In genomic region chr9:32426278-32426939, GRCh38 we compare ENCODE assay signal across 9 cellular contexts. TPM values are rescaled to one million over a fixed set of nuclear protein-coding genes. Genes with fewer than 3 reads are reported as not detected.
DNase-seq lines count a peak whose midpoint lies in the region; ATAC-seq, FAIRE-seq and TF ChIP-seq lines count a peak whose summit lies in the region.
"Had no signal": no experiment of that assay in that cellular context is flagged by ENCODE, and none has a peak within 500 bp of the region (broad histone marks: within the 10 kb centered on the region; RNA-seq: fewer than 3 reads in every experiment).

No MANE protein-coding gene starts in this region.

- H3K36me3 ChIP-seq in endodermal cell (ENCODE audit: control insufficient read depth, insufficient read depth, low read length) (peaks cover 52% of the 10 kb centered on the region), pancreas (peaks cover 0 to 35% (median 0%) of the 10 kb centered on the region in 3 donors)

- peak overlapping the region; percentile 64 for H3K27ac Mint-ChIP-seq in endodermal cell

- H3K9ac ChIP-seq in endodermal cell (ENCODE audit: extremely low read depth, low read length, poor library complexity, severe bottlenecking): no peak overlapping the region

- TF ChIP-seq CTCF in endodermal cell (conservative IDR thresholded peaks at IDR 0.05): no peak
- TF ChIP-seq CTCF in pancreas (IDR thresholded peaks at IDR 0.05): no peak

- no peak overlapping the region for H3K4me3 Mint-ChIP-seq in endodermal cell

- DNase-seq in Jurkat, Clone E6-1 (ENCODE audit: low read depth, low spot score): peak; percentile 25
- DNase-seq in endodermal cell (no peak), pancreas (peak in 4 of 6 donors; percentile 57 to 85 (median 69)), DMS 273 (lab: John Stamatoyannopoulos, UW; ENCODE audit: unreplicated experiment) (no peak)
- DNase-seq in activated CD4-positive, alpha-beta T cell treated with anti-CD3 and anti-CD28 coated beads, Interleukin-2, amount 50 U/mL, for 48 hours: no peak

- no peak overlapping the region for H3K4me3 ChIP-seq in Jurkat, Clone E6-1 (ENCODE audit: low read length)
- H3K4me3 ChIP-seq in endodermal cell (ENCODE audit: low read length) (no peak overlapping the region), pancreas (no peak overlapping the region)

- H3K27me3 ChIP-seq in endodermal cell (ENCODE audit: control insufficient read depth, insufficient read depth, low read length, poor library complexity, severe bottlenecking) (no peaks in the 10 kb centered on the region), pancreas (no peaks in the 10 kb centered on the region)

- H3K9me3 ChIP-seq in endodermal cell (ENCODE audit: control insufficient read depth, low read length) (no peaks in the 10 kb centered on the region), pancreas (no peaks in the 10 kb centered on the region)

- intact Hi-C loops in pancreas (cut with DNase I): loop anchor here in 1 of 3 donors (5.0 kb wide), 1 partner anchor 34 kb away; no protein-coding TSS in a partner anchor

- ATAC-seq in GM18909 (IDR thresholded peaks at IDR 0.05; ENCODE audit: poor library complexity, unreplicated experiment) (peak; percentile 80), pancreas (peak; percentile 90 to 94 (median 92)), HG02884 (IDR thresholded peaks at IDR 0.05; ENCODE audit: unreplicated experiment) (no peak), GM18505 (IDR thresholded peaks at IDR 0.05; ENCODE audit: unreplicated experiment) (no peak)
- ATAC-seq: SK-N-SH treated with all-trans-retinoic acid at 6 μM for 48 hours had no signal

- no peaks in the 10 kb centered on the region for H3K27me3 Mint-ChIP-seq in endodermal cell (ENCODE audit: insufficient read depth)

- no peaks in the 10 kb centered on the region for H3K9me3 Mint-ChIP-seq in endodermal cell

- H3K4me1 ChIP-seq in endodermal cell (ENCODE audit: control insufficient read depth, insufficient read depth, low read length): peaks cover 6% of the 10 kb centered on the region
- peaks cover 9 to 21% (median 16%) of the 10 kb centered on the region in 3 donors for H3K4me1 ChIP-seq in pancreas

- H3K27ac ChIP-seq in endodermal cell (ENCODE audit: low read depth, low read length): no peak overlapping the region
- peak overlapping the region; percentile 29 to 77 (median 52) for H3K27ac ChIP-seq in pancreas

- H3K4me1 Mint-ChIP-seq in endodermal cell: peaks cover 6% of the 10 kb centered on the region

- no peak for FAIRE-seq in pancreas (lab: Jason Lieb, UNC)

- TF ChIP-seq POLR2A in GM18505 (IDR thresholded peaks at IDR 0.05; ENCODE audit: borderline replicate concordance, extremely low read depth, insufficient read depth, insufficient read length): no peak

- H3K36me3 Mint-ChIP-seq in endodermal cell (ENCODE audit: low read depth): peaks cover 57% of the 10 kb centered on the region

- 92 to 97% methylated on average over 3 to 6 of the region's 7 CpGs for WGBS in endodermal cell (ENCODE audit: insufficient coverage in 1 of 2, insufficient read length in 1 of 2), 2 experiments
- WGBS in pancreas, 2 donors: 29 to 31% methylated on average over 7 of the region's 7 CpGs

RNA-seq across cellular contexts. Expression of gene ACO1, which starts 42.0 kb away (rescaled TPM):
- polyA plus RNA-seq in Jurkat, Clone E6-1 (2012; ENCODE audit: insufficient read depth, insufficient read length): 28.2 TPM
- total RNA-seq in endodermal cell: 10 to 100 TPM; 33.6 to 52.8 TPM
- polyA plus RNA-seq in endodermal cell (2013, experiment 1 of 2): 30.7 TPM
- 29.7 TPM for polyA plus RNA-seq in endodermal cell (2013, experiment 2 of 2)
- 10 to 100 TPM; 27.0 to 35.6 (median 31.2) TPM for total RNA-seq in pancreas
- polyA plus RNA-seq in pancreas: 10 to 100 TPM in 1 of 2 donors, 1 to 10 TPM in 1; 8.7 to 13.1 TPM

Comparison
In these comparisons a context has a peak if more than half of its experiments do, and no peak if none do; other contexts are left out.
1. ATAC-seq: peak in GM18909 (single experiment) and pancreas (4 of 4); none in HG02884 (single experiment) and GM18505 (single experiment).
2. DNase-seq: peak in Jurkat, Clone E6-1 (single experiment) and pancreas (4 of 6); none in endodermal cell (single experiment), DMS 273 (single experiment) and activated CD4-positive, alpha-beta T cell treated with anti-CD3 and anti-CD28 coated beads, Interleukin-2, amount 50 U/mL, for 48 hours (0 of 2).